Comparison of ENCODE assay signal across 26 cellular contexts in genomic region chr20:40508821-40509220, GRCh38.
"Had no signal": no experiment of that assay in that cellular context is flagged by ENCODE, and none has a peak within 500 bp of the region (broad histone marks: within the 10 kb centered on the region; RNA-seq: fewer than 3 reads in every experiment).

No MANE protein-coding gene starts in this region.

- ATAC-seq: activated CD4-positive, CD25-positive, alpha-beta regulatory T cell treated with anti-CD3 and anti-CD28 coated beads, Interleukin-2, amount 50 U/mL, for 24 hours; gastroesophageal sphincter; pancreas; sciatic nerve; stimulated activated memory B cell treated with anti-CD40 and anti-IgM and Interleukin-4, amounts not matched to agents 10 μg/mL and 1 μg/mL and 100 μg/mL, for 72 hours; stimulated activated naive CD8-positive, alpha-beta T cell treated with anti-CD3 and anti-CD28 coated beads, Interleukin-15, amount 100 ng/mL, for 72 hours had no signal

- DNase-seq: activated CD4-positive, alpha-beta memory T cell treated with anti-CD3 and anti-CD28 coated beads for 36 hours; activated CD4-positive, alpha-beta T cell treated with anti-CD3 and anti-CD28 coated beads, Interleukin-2, amount 10 ng/mL, durations not matched to agents 24 days and 14 days; activated CD8-positive, alpha-beta memory T cell treated with anti-CD3 and anti-CD28 coated beads, Interleukin-2, amount 50 U/mL, for 4 hours; activated effector memory CD4-positive, alpha-beta T cell treated with anti-CD3 and anti-CD28 coated beads, Interleukin-2, amount 50 U/mL, for 16 hours; activated naive CD4-positive, alpha-beta T cell treated with anti-CD3 and anti-CD28 coated beads for 36 hours; activated naive CD8-positive, alpha-beta T cell treated with anti-CD3 and anti-CD28 coated beads for 36 hours; activated T-cell treated with anti-CD3 and anti-CD28 coated beads, Interleukin-2, amount 50 U/mL, for 1 hour; adrenal gland; brain microvascular endothelial cell; dermis blood vessel endothelial cell; effector CD8-positive, alpha-beta T cell; head of caudate nucleus; hippocampal formation; naive B cell; nephron progenitor cell; pancreas; retina; small intestine; stimulated activated CD4-positive, alpha-beta T cell treated with anti-CD3 and anti-CD28 coated beads, Interleukin-4, amount 100 ng/mL, for 24 hours; stimulated activated naive CD8-positive, alpha-beta T cell treated with anti-CD3 and anti-CD28 coated beads, Interleukin-15, amount 100 ng/mL, for 72 hours; substantia nigra; uterus had no signal
